In the genomic region with DNA sequence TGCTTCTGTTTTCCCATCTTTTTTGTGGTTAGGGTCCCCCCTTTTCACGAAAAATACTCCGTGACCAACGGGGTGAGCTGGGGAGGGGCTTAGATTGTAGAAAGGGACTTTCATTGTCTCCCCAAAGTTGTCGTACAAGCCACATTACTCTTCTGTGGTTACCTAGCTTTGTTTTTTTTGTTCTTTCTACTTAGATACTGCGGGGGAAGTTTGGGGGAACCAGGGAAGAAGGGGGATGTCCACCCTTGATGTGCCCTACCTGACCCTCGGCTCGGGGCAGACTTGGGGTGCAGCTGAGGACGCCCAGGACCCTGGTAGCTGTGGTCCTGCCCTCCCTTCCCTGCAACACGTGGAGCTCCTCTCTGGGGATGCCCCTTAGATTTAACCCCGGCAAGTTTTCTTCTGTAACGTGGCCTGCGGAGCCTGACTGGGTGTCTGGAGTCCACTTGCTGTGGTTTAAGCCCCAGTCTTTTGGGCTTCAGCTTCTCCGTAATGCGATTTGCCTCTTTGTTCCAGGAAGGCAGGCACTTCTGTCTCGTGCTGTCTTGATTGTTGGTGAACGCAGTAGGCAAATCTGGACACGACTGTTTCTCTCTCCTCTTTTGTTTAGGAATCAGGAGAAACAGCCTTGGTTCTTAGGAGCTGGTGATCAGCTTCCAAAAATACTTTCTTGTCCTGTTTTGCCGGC, we compare ENCODE assay signal across 8 cellular contexts. TPM values are rescaled to one million over a fixed set of nuclear protein-coding genes. Genes with fewer than 3 reads are reported as not detected.
DNase-seq lines count a peak whose midpoint lies in the region; ATAC-seq and TF ChIP-seq lines count a peak whose summit lies in the region.

No MANE protein-coding gene starts in this region.

- peaks cover 57% of the 10 kb centered on the region for H3K79me2 ChIP-seq in PC-3 (ENCODE audit: low read length)

- peaks cover 63% of the 10 kb centered on the region for H3K4me1 Mint-ChIP-seq in osteocyte (ENCODE audit: unreplicated experiment)

- H3F3A ChIP-seq in PC-3 (ENCODE audit: low read length, unreplicated experiment): no peaks in the 10 kb centered on the region

- TSS peak; percentile 48 for BruUV-seq in PC-3 (replicated peaks; lab: Mats Ljungman, UMichigan)

- peak overlapping the region; percentile 95 for H3K4me3 Mint-ChIP-seq in osteocyte (ENCODE audit: unreplicated experiment)

- intact Hi-C loops in Right ventricle myocardium inferior (cut with DNase I) (loop anchor here (5.0 kb wide), 2 partner anchors 63 to 72 kb away; partner anchors contain the start of gene CEP20), cardiac septum (cut with DNase I) (no loop called here), PC-3 (cut with micrococcal nuclease) (no loop called here)

- peaks cover 22% of the 10 kb centered on the region for H3K4me1 ChIP-seq in PC-3 (ENCODE audit: insufficient read depth, low read length)

- H3K9me2 ChIP-seq in PC-3 (replicated peaks; ENCODE audit: low read length): no peaks in the 10 kb centered on the region

- peak overlapping the region; percentile 85 for H3K9ac ChIP-seq in PC-3 (ENCODE audit: low read length)

- peak overlapping the region; percentile 97 for H3K27ac Mint-ChIP-seq in osteocyte (ENCODE audit: unreplicated experiment)

- H3K27ac ChIP-seq in PC-3 (ENCODE audit: low read length): peak overlapping the region; percentile 24

- ATAC-seq in Right ventricle myocardium inferior (peak; percentile 18), PC-3 (no peak), HG03442 (IDR thresholded peaks at IDR 0.05; ENCODE audit: unreplicated experiment) (no peak), HG02981 (IDR thresholded peaks at IDR 0.05; ENCODE audit: unreplicated experiment) (no peak)

- POLR2A ChIA-PET in PC-3 (lab: Charles Lee; ENCODE audit: unreplicated experiment): interaction anchor here (1.0 kb wide), 1 partner anchor 30 kb away, joined by 5 read pairs; no protein-coding TSS in a partner anchor

- peak overlapping the region; percentile 91 for H3K4me2 ChIP-seq in PC-3 (ENCODE audit: low read length)

- H2AFZ ChIP-seq in PC-3 (ENCODE audit: low read length): peak overlapping the region; percentile 57; the same call in 1 of the 2 replicates

- H3K9me3 ChIP-seq in PC-3 (ENCODE audit: low read length): no peaks in the 10 kb centered on the region

- DNase-seq in Right ventricle myocardium inferior (ENCODE audit: missing footprints): no peak
- no peak for DNase-seq in cardiac septum (ENCODE audit: low spot score)
- DNase-seq in PC-3: peak; percentile 31
- DNase-seq in activated gamma-delta T cell treated with Interleukin-2 at 50 U/mL for 16 hours: peak; percentile 14
- DNase-seq in foreskin fibroblast: peak; percentile 29 to 63
- DNase-seq in osteocyte (ENCODE audit: extremely low spot score, unreplicated experiment): no peak

- H4K20me1 ChIP-seq in PC-3 (ENCODE audit: low read length): 0 out of 2 replicates have a peak, but pooled peaks cover 4% of the 10 kb centered on the region

- H3K36me3 Mint-ChIP-seq in osteocyte (ENCODE audit: unreplicated experiment): peaks cover 6% of the 10 kb centered on the region

- CTCF ChIA-PET in PC-3 (lab: Charles Lee): no interaction called here

- H3K4me3 ChIP-seq in PC-3 (ENCODE audit: low read length) (peak overlapping the region; percentile 88), foreskin fibroblast (ENCODE audit: low read depth in 1 of 2, low read length in 2 of 2) (peak overlapping the region; percentile 71 to 85)

- no peak for TF ChIP-seq CTCF in PC-3 (conservative IDR thresholded peaks at IDR 0.05; ENCODE audit: low read depth, low read length)
- no peak for TF ChIP-seq CTCF in foreskin fibroblast (IDR thresholded peaks at IDR 0.05; ENCODE audit: low read depth, low read length)
- no peak for TF ChIP-seq CTCF in osteocyte (IDR thresholded peaks at IDR 0.05)

- no peaks in the 10 kb centered on the region for H3K27me3 Mint-ChIP-seq in osteocyte (ENCODE audit: unreplicated experiment)

- no peaks in the 10 kb centered on the region for H3K27me3 ChIP-seq in PC-3 (ENCODE audit: low read length)

- H3K9me3 Mint-ChIP-seq in osteocyte (ENCODE audit: unreplicated experiment): no peaks in the 10 kb centered on the region

- H3K36me3 ChIP-seq in PC-3 (ENCODE audit: low read depth, low read length): no peaks in the 10 kb centered on the region

RNA-seq across cellular contexts. Expression of gene ABCC1, which starts 0.9 kb away (rescaled TPM):
- total RNA-seq in Right ventricle myocardium inferior: 24.5 TPM
- total RNA-seq in cardiac septum: 16.6 TPM
- 16.1 and 29.0 TPM in 2 replicates for total RNA-seq in PC-3 (2014; rRNA removed)
- 256 and 271 TPM in 2 replicates for total RNA-seq in osteocyte

Comparison
In these comparisons a context has a peak if more than half of its experiments do, and no peak if none do; other contexts are left out.
1. DNase-seq: peak in PC-3 (single experiment), activated gamma-delta T cell treated with Interleukin-2 at 50 U/mL for 16 hours (single experiment) and foreskin fibroblast (2 of 2); none in Right ventricle myocardium inferior (single experiment), cardiac septum (single experiment) and osteocyte (single experiment).